1 cellular context compared by ENCODE assay signal in genomic region chr6:146881228-146882181, GRCh38.
A peak's percentile ranks its signal among the peaks of the same experiment; 100 is the strongest.
TF ChIP-seq lines count a peak whose summit lies in the region.

No MANE protein-coding gene starts in this region.

TF ChIP-seq in IMR-90, 13 proteins besides CTCF, POLR2A, EP300 and RAD21:
- TF ChIP-seq NFE2L2 (IDR thresholded peaks at IDR 0.05; ENCODE audit: low read depth, low read length) (no peak), BHLHE40 (IDR thresholded peaks at IDR 0.05; ENCODE audit: low read depth, low read length) (no peak), ELK1 (IDR thresholded peaks at IDR 0.05; ENCODE audit: borderline replicate concordance, low read depth, low read length) (no peak), RFX5 (IDR thresholded peaks at IDR 0.05; ENCODE audit: low read depth, low read length) (no peak), CEBPB (IDR thresholded peaks at IDR 0.05; ENCODE audit: low read depth, low read length) (peak; percentile 28; the same call in 1 of the 2 replicates)
